In the genomic region with DNA sequence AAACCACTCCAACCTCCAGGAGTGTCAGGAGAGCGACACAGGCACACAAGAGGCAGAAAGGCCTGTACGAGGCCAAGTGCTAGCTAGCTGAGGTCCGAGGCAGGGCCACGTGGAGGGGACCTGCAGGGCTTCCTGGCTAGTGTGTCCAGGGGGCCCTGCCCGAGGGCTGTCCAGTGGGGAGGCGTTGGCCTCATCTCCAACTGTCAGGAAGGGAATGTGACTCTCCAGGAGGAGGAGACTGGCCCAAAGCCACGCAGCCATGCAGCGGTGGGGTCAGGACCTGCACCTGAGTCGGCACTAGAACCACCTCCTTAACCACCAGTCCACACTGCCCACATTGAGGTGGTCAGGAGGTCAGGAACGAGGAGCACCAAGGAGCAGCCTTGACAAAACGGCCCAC, we compare ENCODE assay signal across 28 cellular contexts. TPM values are rescaled to one million over a fixed set of nuclear protein-coding genes. Genes with fewer than 3 reads are reported as not detected.
DNase-seq lines count a peak whose midpoint lies in the region; TF ChIP-seq lines count a peak whose summit lies in the region.
"Had no signal": no experiment of that assay in that cellular context is flagged by ENCODE, and none has a peak within 500 bp of the region (broad histone marks: within the 10 kb centered on the region; RNA-seq: fewer than 3 reads in every experiment).

No MANE protein-coding gene starts in this region.

- CTCF ChIA-PET in activated CD4-positive, alpha-beta T cell treated with anti-CD3 and anti-CD28 coated beads, Interleukin-2, amount 10 ng/mL, durations not matched to agents 7 days and 5 days (lab: Charles Lee): interaction anchor here (1.5 kb wide), 1 partner anchor 46 kb away, joined by 3 read pairs; no protein-coding TSS in a partner anchor

- no peaks in the 10 kb centered on the region for H3K9me3 Mint-ChIP-seq in activated CD4-positive, alpha-beta T cell treated with anti-CD3 and anti-CD28 coated beads, Interleukin-2, amount 10 ng/mL, durations not matched to agents 7 days and 5 days
- no peaks in the 10 kb centered on the region for H3K9me3 Mint-ChIP-seq in osteocyte (ENCODE audit: unreplicated experiment)
- H3K9me3 Mint-ChIP-seq: CD4-positive, alpha-beta memory T cell; IgD-negative memory B cell had no signal

- no peaks in the 10 kb centered on the region for H3K9me3 ChIP-seq in NT2/D1 (ENCODE audit: insufficient read depth, low read length)
- H3K9me3 ChIP-seq in mesenchymal stem cell (ENCODE audit: control insufficient read depth, low read length): no peaks in the 10 kb centered on the region
- H3K9me3 ChIP-seq in effector memory CD4-positive, alpha-beta T cell (ENCODE audit: control insufficient read depth, low read length): no peaks in the 10 kb centered on the region
- H3K9me3 ChIP-seq: BE2C had no signal

- H4K8ac ChIP-seq in mesenchymal stem cell (ENCODE audit: low read length): no peak overlapping the region

- H3K4me3 ChIP-seq in NT2/D1 (ENCODE audit: insufficient read length, low read depth) (no peak overlapping the region), mesenchymal stem cell (ENCODE audit: insufficient read depth in 1 of 2, low read depth in 1 of 2, low read length in 2 of 2) (no peak overlapping the region)
- H3K4me3 ChIP-seq in effector memory CD4-positive, alpha-beta T cell (ENCODE audit: insufficient read depth, low read depth, low read length, poor library complexity, severe bottlenecking): no peak overlapping the region
- H3K4me3 ChIP-seq: GM12878 had no signal

- no peaks in the 10 kb centered on the region for H3K36me3 Mint-ChIP-seq in activated CD4-positive, alpha-beta T cell treated with anti-CD3 and anti-CD28 coated beads, Interleukin-2, amount 10 ng/mL, durations not matched to agents 7 days and 5 days (ENCODE audit: low read depth)
- no peaks in the 10 kb centered on the region for H3K36me3 Mint-ChIP-seq in osteocyte (ENCODE audit: unreplicated experiment)
- H3K36me3 Mint-ChIP-seq: CD4-positive, alpha-beta memory T cell had no signal

- no peak overlapping the region for H2BK15ac ChIP-seq in mesenchymal stem cell (ENCODE audit: low read depth, poor library complexity, severe bottlenecking)

- peaks cover 20% of the 10 kb centered on the region for H3K4me1 ChIP-seq in NT2/D1 (ENCODE audit: insufficient read depth, insufficient read length)
- peaks cover 26% of the 10 kb centered on the region for H3K4me1 ChIP-seq in mesenchymal stem cell (ENCODE audit: control insufficient read depth, insufficient read depth, low read depth, low read length)
- H3K4me1 ChIP-seq in effector memory CD4-positive, alpha-beta T cell (ENCODE audit: control insufficient read depth, insufficient read depth, low read length, poor library complexity, severe bottlenecking): no peaks in the 10 kb centered on the region
- H3K4me1 ChIP-seq: BE2C had no signal

- H3K27me3 ChIP-seq in NT2/D1 (ENCODE audit: insufficient read depth, insufficient read length): no peaks in the 10 kb centered on the region
- H3K27me3 ChIP-seq in mesenchymal stem cell (ENCODE audit: control insufficient read depth in 1 of 2, insufficient read depth in 1 of 2, low read length in 2 of 2): peaks cover 0 to 41% of the 10 kb centered on the region in 2 experiments
- no peaks in the 10 kb centered on the region for H3K27me3 ChIP-seq in effector memory CD4-positive, alpha-beta T cell (replicated peaks; ENCODE audit: control insufficient read depth, insufficient read depth, low read length, poor library complexity, severe bottlenecking)

- H3K27ac ChIP-seq in mesenchymal stem cell (ENCODE audit: low read length, poor library complexity, severe bottlenecking): no peak overlapping the region
- no peak overlapping the region for H3K27ac ChIP-seq in effector memory CD4-positive, alpha-beta T cell (ENCODE audit: insufficient read depth, low read length, poor library complexity, severe bottlenecking)
- H3K27ac ChIP-seq: HL-60 had no signal

- H2BK12ac ChIP-seq in mesenchymal stem cell (ENCODE audit: low read length in 2 of 2): no peak overlapping the region

- H2BK120ac ChIP-seq in mesenchymal stem cell (ENCODE audit: low read depth, low read length): no peak overlapping the region

- peak overlapping the region; percentile 50 for H3K27ac Mint-ChIP-seq in activated CD4-positive, alpha-beta T cell treated with anti-CD3 and anti-CD28 coated beads, Interleukin-2, amount 10 ng/mL, durations not matched to agents 7 days and 5 days
- no peak overlapping the region for H3K27ac Mint-ChIP-seq in osteocyte (ENCODE audit: unreplicated experiment)
- H3K27ac Mint-ChIP-seq: IgD-negative memory B cell had no signal

- H3K36me3 ChIP-seq in NT2/D1 (ENCODE audit: insufficient read depth, insufficient read length, low read length) (no peaks in the 10 kb centered on the region), mesenchymal stem cell (ENCODE audit: control insufficient read depth in 1 of 2, insufficient read depth in 2 of 2, low read depth in 1 of 2, low read length in 2 of 2) (no peaks in the 10 kb centered on the region)
- H3K36me3 ChIP-seq in effector memory CD4-positive, alpha-beta T cell (ENCODE audit: control insufficient read depth, insufficient read depth, low read length): no peaks in the 10 kb centered on the region
- H3K36me3 ChIP-seq: BE2C had no signal

- no peak overlapping the region for H3K4me2 ChIP-seq in mesenchymal stem cell (ENCODE audit: low read length, poor library complexity, severe bottlenecking)

- no peak overlapping the region for H3K14ac ChIP-seq in mesenchymal stem cell (ENCODE audit: low read length in 2 of 2)

- TF ChIP-seq CTCF in osteocyte (IDR thresholded peaks at IDR 0.05): no peak

- H3K79me1 ChIP-seq in mesenchymal stem cell (replicated peaks; ENCODE audit: low read length, poor library complexity, severe bottlenecking): no peaks in the 10 kb centered on the region

- WGBS in mesenchymal stem cell: 67% methylated on average over 11 of the region's 11 CpGs

- H3K4me1 Mint-ChIP-seq in activated CD4-positive, alpha-beta T cell treated with anti-CD3 and anti-CD28 coated beads, Interleukin-2, amount 10 ng/mL, durations not matched to agents 7 days and 5 days: peaks cover 32% of the 10 kb centered on the region
- peaks cover 2% of the 10 kb centered on the region for H3K4me1 Mint-ChIP-seq in osteocyte (ENCODE audit: unreplicated experiment)

- H2AFZ ChIP-seq in mesenchymal stem cell (ENCODE audit: low read depth, low read length): no peak overlapping the region

- H2AK5ac ChIP-seq in mesenchymal stem cell (ENCODE audit: low read length, severe bottlenecking): peak overlapping the region; percentile 62

- H2BK5ac ChIP-seq in mesenchymal stem cell (ENCODE audit: low read depth, low read length, poor library complexity, severe bottlenecking): no peak overlapping the region

- H3K23ac ChIP-seq in mesenchymal stem cell (ENCODE audit: low read length in 2 of 2): no peak overlapping the region

- H3K27me3 Mint-ChIP-seq in activated CD4-positive, alpha-beta T cell treated with anti-CD3 and anti-CD28 coated beads, Interleukin-2, amount 10 ng/mL, durations not matched to agents 7 days and 5 days: peaks cover 10% of the 10 kb centered on the region
- peaks cover 26% of the 10 kb centered on the region for H3K27me3 Mint-ChIP-seq in osteocyte (ENCODE audit: unreplicated experiment)

- no peak overlapping the region for H3K18ac ChIP-seq in mesenchymal stem cell (ENCODE audit: low read depth in 1 of 2, low read length in 2 of 2)

- no peak overlapping the region for H4K91ac ChIP-seq in mesenchymal stem cell (ENCODE audit: low read length)

- POLR2A ChIA-PET in activated CD4-positive, alpha-beta T cell treated with anti-CD3 and anti-CD28 coated beads, Interleukin-2, amount 10 ng/mL, durations not matched to agents 7 days and 5 days (lab: Charles Lee): no interaction called here

- H3K4me3 Mint-ChIP-seq in activated CD4-positive, alpha-beta T cell treated with anti-CD3 and anti-CD28 coated beads, Interleukin-2, amount 10 ng/mL, durations not matched to agents 7 days and 5 days: no peak overlapping the region
- no peak overlapping the region for H3K4me3 Mint-ChIP-seq in osteocyte (ENCODE audit: unreplicated experiment)
- H3K4me3 Mint-ChIP-seq: IgD-negative memory B cell had no signal

- no peak overlapping the region for H3K4ac ChIP-seq in mesenchymal stem cell (ENCODE audit: low read depth in 1 of 2, low read length in 2 of 2)

- no peak for DNase-seq in activated CD4-positive, alpha-beta T cell treated with anti-CD3 and anti-CD28 coated beads, Interleukin-2, amount 10 ng/mL, durations not matched to agents 7 days and 5 days
- DNase-seq in activated CD4-positive, alpha-beta T cell treated with anti-CD3 and anti-CD28 coated beads, Interleukin-2, amount 50 U/mL, for 1 hour: no peak
- no peak for DNase-seq in NT2/D1 (ENCODE audit: low read depth, low spot score)
- no peak for DNase-seq in mesenchymal stem cell
- no peak for DNase-seq in effector memory CD4-positive, alpha-beta T cell
- DNase-seq in T-helper 2 cell: no peak
- no peak for DNase-seq in NCI-H1694 (lab: John Stamatoyannopoulos, UW)
- no peak for DNase-seq in osteocyte (ENCODE audit: extremely low spot score, unreplicated experiment)
- DNase-seq: 8988T; BE2C; CD4-positive, alpha-beta memory T cell; DMS53; EL; Kasumi-1; MM.1S; NCI-H1092 treated with DMSO at 0.1 percent for 48 hours; NCI-H146; NCI-H2081; NCI-H2171 treated with DMSO at 0.1 percent for 48 hours; NCI-H446; NCI-H526 treated with DMSO at 0.1 percent for 48 hours; OCI-M1; Right ventricle myocardium superior had no signal

- H3K9ac ChIP-seq in NT2/D1 (ENCODE audit: insufficient read length, low read depth): peak overlapping the region; percentile 56
- H3K9ac ChIP-seq in mesenchymal stem cell (ENCODE audit: low read length): no peak overlapping the region

RNA-seq across cellular contexts. Expression of gene FXYD4, which starts 32.3 kb away (rescaled TPM):
- not detected for total RNA-seq in activated CD4-positive, alpha-beta T cell treated with anti-CD3 and anti-CD28 coated beads, Interleukin-2, amount 10 ng/mL, durations not matched to agents 7 days and 5 days
- not detected for polyA plus RNA-seq in mesenchymal stem cell (2013, experiment 1 of 2)
- polyA plus RNA-seq in mesenchymal stem cell (2013, experiment 2 of 2): not detected
- not detected in 2 replicates for total RNA-seq in osteocyte
- total RNA-seq: CD4-positive, alpha-beta memory T cell; GM12878; H4; HT1080; Right ventricle myocardium superior had no signal
- polyA plus RNA-seq: CD4-positive, alpha-beta memory T cell; GM12878; IgD-negative memory B cell had no signal
